ENCODE assay signal across 20 cellular contexts in genomic region chr15:62734706-62735105, GRCh38.
"Had no signal": no experiment of that assay in that cellular context is flagged by ENCODE, and none has a peak within 500 bp of the region (broad histone marks: within the 10 kb centered on the region; RNA-seq: fewer than 3 reads in every experiment).

No MANE protein-coding gene starts in this region.

- H3K4me3 ChIP-seq: breast epithelium, dorsolateral prefrontal cortex, esophagus squamous epithelium, smooth muscle cell, tibial nerve had no signal

- H3K27me3 ChIP-seq: breast epithelium, dorsolateral prefrontal cortex, esophagus squamous epithelium, tibial nerve had no signal

- H3K36me3 ChIP-seq: breast epithelium had no signal

- DNase-seq: activated CD4-positive, alpha-beta T cell treated with anti-CD3 and anti-CD28 coated beads, Interleukin-2, amount 50 U/mL, for 1 hour; activated CD4-positive, CD25-positive, alpha-beta regulatory T cell; activated effector memory CD4-positive, alpha-beta T cell treated with anti-CD3 and anti-CD28 coated beads, Interleukin-2, amount 50 U/mL, for 16 hours; activated T-cell treated with anti-CD3 and anti-CD28 coated beads, Interleukin-2, amount 50 U/mL, for 1 hour; amygdala; dorsolateral prefrontal cortex; esophagus squamous epithelium; foreskin fibroblast; islet precursor cell; mammary epithelial cell; natural killer cell; nucleus accumbens; right cardiac atrium had no signal

- H3K4me1 Mint-ChIP-seq: natural killer cell; stimulated activated memory B cell treated with anti-CD40 and anti-IgM and Interleukin-4, amounts not matched to agents 10 μg/mL and 1 μg/mL and 100 μg/mL, for 72 hours had no signal

- H3K27me3 Mint-ChIP-seq: progenitor cell of endocrine pancreas had no signal

- H3K9me3 Mint-ChIP-seq: natural killer cell had no signal

- H3K36me3 Mint-ChIP-seq: natural killer cell had no signal

- H3K4me1 ChIP-seq: breast epithelium had no signal

- H3K4me3 Mint-ChIP-seq: natural killer cell; stimulated activated memory B cell treated with anti-CD40 and anti-IgM and Interleukin-4, amounts not matched to agents 10 μg/mL and 1 μg/mL and 100 μg/mL, for 72 hours had no signal

- ATAC-seq: activated naive CD4-positive, alpha-beta T cell treated with anti-CD3 and anti-CD28 coated beads, Interleukin-2, amount 50 U/mL, for 72 hours; left lobe of liver; natural killer cell; right cardiac atrium; stimulated activated memory B cell treated with anti-CD40 and anti-IgM and Interleukin-4, amounts not matched to agents 10 μg/mL and 1 μg/mL and 100 μg/mL, for 72 hours had no signal

- H3K27ac Mint-ChIP-seq: activated naive CD4-positive, alpha-beta T cell treated with anti-CD3 and anti-CD28 coated beads, Interleukin-2, amount 50 U/mL, for 72 hours; natural killer cell; progenitor cell of endocrine pancreas; stimulated activated memory B cell treated with anti-CD40 and anti-IgM and Interleukin-4, amounts not matched to agents 10 μg/mL and 1 μg/mL and 100 μg/mL, for 72 hours had no signal

- H3K27ac ChIP-seq: breast epithelium, dorsolateral prefrontal cortex, esophagus squamous epithelium, tibial nerve had no signal

- H3K9me3 ChIP-seq: breast epithelium had no signal

- H3K4me2 ChIP-seq: smooth muscle cell had no signal
